ENCODE assay signal across 21 cellular contexts in genomic region chr15:68018797-68019196, GRCh38.
"Had no signal": no experiment of that assay in that cellular context is flagged by ENCODE, and none has a peak within 500 bp of the region (broad histone marks: within the 10 kb centered on the region; RNA-seq: fewer than 3 reads in every experiment).

No MANE protein-coding gene starts in this region.

- FAIRE-seq: HepG2 had no signal

- ATAC-seq: HepG2, Panc1, SK-N-SH treated with all-trans-retinoic acid at 6 μM for 48 hours had no signal

- DNase-seq: IMR-90, MG63, NCI-H1092, NCI-H1105 treated with DMSO at 0.1 percent for 48 hours, NCI-H1417 treated with DMSO at 0.1 percent for 48 hours, NCI-H146, NCI-H1694 treated with DMSO at 0.1 percent for 48 hours, NCI-H1930, NCI-H2081, NCI-H2107, NCI-H226, NCI-H446, NCI-H510A, NCI-H524 treated with DMSO at 0.1 percent for 48 hours, NCI-H69, NCI-H774, SHP77, SJCRH30 had no signal
